8 cellular contexts compared by ENCODE assay signal in genomic region chr15:40928975-40929729, GRCh38. TPM values are rescaled to one million over a fixed set of nuclear protein-coding genes. Genes with fewer than 3 reads are reported as not detected.
A peak's percentile ranks its signal among the peaks of the same experiment; 100 is the strongest.
DNase-seq lines count a peak whose midpoint lies in the region; ATAC-seq, FAIRE-seq and TF ChIP-seq lines count a peak whose summit lies in the region.

DLL4 (plus strand) TSS chr15:40929340; CDS start chr15:40929669, 329 bp downstream.

- no peak for FAIRE-seq in bronchial epithelial cell (lab: Jason Lieb, UNC)

- peak within 1 kb of the TSS; percentile 100 for H3K4me2 ChIP-seq in MM.1S (ENCODE audit: low read depth, low read length)

- peaks cover 81 to 89% of the 10 kb centered on the region in 2 donors for H3K27me3 Mint-ChIP-seq in stimulated activated naive B cell treated with anti-CD40 and anti-IgM and Interleukin-4, amounts not matched to agents 10 μg/mL and 1 μg/mL and 100 μg/mL, for 72 hours

- no peaks in the 10 kb centered on the region for H3K79me2 ChIP-seq in MM.1S (ENCODE audit: low read length)

- no peaks in the 10 kb centered on the region for H3K9me3 Mint-ChIP-seq in stimulated activated naive B cell treated with anti-CD40 and anti-IgM and Interleukin-4, amounts not matched to agents 10 μg/mL and 1 μg/mL and 100 μg/mL, for 72 hours

- H3K27ac Mint-ChIP-seq in stimulated activated naive B cell treated with anti-CD40 and anti-IgM and Interleukin-4, amounts not matched to agents 10 μg/mL and 1 μg/mL and 100 μg/mL, for 72 hours = peak within 1 kb of the TSS; percentile 81

- H3K4me3 ChIP-seq in MM.1S (ENCODE audit: low read length) = peak within 1 kb of the TSS; percentile 76
- peak within 1 kb of the TSS; percentile 38 for H3K4me3 ChIP-seq in bronchial epithelial cell (ENCODE audit: low read depth, low read length)

- H3K4me1 Mint-ChIP-seq in stimulated activated naive B cell treated with anti-CD40 and anti-IgM and Interleukin-4, amounts not matched to agents 10 μg/mL and 1 μg/mL and 100 μg/mL, for 72 hours = peaks cover 40 to 74% of the 10 kb centered on the region in 2 donors

- peak; percentile 43 to 47 for ATAC-seq in stimulated activated naive B cell treated with anti-CD40 and anti-IgM and Interleukin-4, amounts not matched to agents 10 μg/mL and 1 μg/mL and 100 μg/mL, for 72 hours (replicated peaks)

- H3F3A ChIP-seq in MM.1S (ENCODE audit: insufficient read depth, low read length) = peaks cover 8% of the 10 kb centered on the region

- H3K27me3 ChIP-seq in MM.1S (replicated peaks; ENCODE audit: insufficient read depth, low read length) = peaks cover 51% of the 10 kb centered on the region
- H3K27me3 ChIP-seq in bronchial epithelial cell (ENCODE audit: control insufficient read depth, insufficient read depth, low read length) = peaks cover 46% of the 10 kb centered on the region

- peak within 1 kb of the TSS; percentile 78 to 83 for H3K4me3 Mint-ChIP-seq in stimulated activated naive B cell treated with anti-CD40 and anti-IgM and Interleukin-4, amounts not matched to agents 10 μg/mL and 1 μg/mL and 100 μg/mL, for 72 hours

- DNase-seq in ELR (ENCODE audit: low read depth) (peak; percentile 72), MM.1S (peak; percentile 81), SHP77 treated with DMSO at 0.1 percent for 48 hours (lab: John Stamatoyannopoulos, UW) (peak; percentile 75), bronchial epithelial cell (ENCODE audit: low read depth) (no peak), kidney tubule cell (ENCODE audit: low spot score) (peak; percentile 59), epidermal melanocyte (ENCODE audit: insufficient read length, low spot score) (no peak), germinal center (ENCODE audit: low spot score) (no peak)
- no peak for DNase-seq in stimulated activated naive B cell treated with anti-CD40 and anti-IgM and Interleukin-4, amounts not matched to agents 10 μg/mL and 1 μg/mL and 100 μg/mL, for 72 hours

- no peaks in the 10 kb centered on the region for H3K9me3 ChIP-seq in MM.1S (replicated peaks; ENCODE audit: insufficient read depth, low read length)

- no peak within 1 kb of the TSS; the same call in 1 of the 2 replicates for H3K9ac ChIP-seq in MM.1S (ENCODE audit: low read length)

- no peaks in the 10 kb centered on the region for H3K9me2 ChIP-seq in MM.1S (replicated peaks; ENCODE audit: insufficient read depth, low read length)

- no peaks in the 10 kb centered on the region for H3K36me3 Mint-ChIP-seq in stimulated activated naive B cell treated with anti-CD40 and anti-IgM and Interleukin-4, amounts not matched to agents 10 μg/mL and 1 μg/mL and 100 μg/mL, for 72 hours

- TF ChIP-seq CTCF in MM.1S (IDR thresholded peaks at IDR 0.05; ENCODE audit: low read length) = no peak
- no peak for TF ChIP-seq CTCF in bronchial epithelial cell (IDR thresholded peaks at IDR 0.05; ENCODE audit: insufficient read depth, low read length, severe bottlenecking)

- no peaks in the 10 kb centered on the region for H4K20me1 ChIP-seq in MM.1S (ENCODE audit: insufficient read depth, low read length)

- H3K27ac ChIP-seq in MM.1S (ENCODE audit: low read length) = no peak within 1 kb of the TSS

- H3K4me1 ChIP-seq in MM.1S (ENCODE audit: low read length) = 0 out of 2 replicates have a peak, but pooled peaks cover 10% of the 10 kb centered on the region

- peak within 1 kb of the TSS; percentile 89 for H2AFZ ChIP-seq in MM.1S (ENCODE audit: low read length)

- H3K36me3 ChIP-seq in MM.1S (replicated peaks; ENCODE audit: insufficient read depth, low read length) (no peaks in the 10 kb centered on the region), bronchial epithelial cell (ENCODE audit: control insufficient read depth, insufficient read depth, low read length) (no peaks in the 10 kb centered on the region)

RNA-seq across cellular contexts. Expression of gene DLL4, which starts in this region (rescaled TPM):
- total RNA-seq in bronchial epithelial cell = 0.13 TPM in 1 of 2 replicates, not detected in the other

Comparison
In these comparisons a context has a peak if more than half of its experiments do, and no peak if none do; other contexts are left out.
1. DNase-seq: peak in ELR (single experiment), MM.1S (single experiment), SHP77 treated with DMSO at 0.1 percent for 48 hours (single experiment) and kidney tubule cell (single experiment); none in bronchial epithelial cell (single experiment), stimulated activated naive B cell treated with anti-CD40 and anti-IgM and Interleukin-4, amounts not matched to agents 10 μg/mL and 1 μg/mL and 100 μg/mL, for 72 hours (single experiment), epidermal melanocyte (single experiment) and germinal center (single experiment).